8 cellular contexts compared by ENCODE assay signal in genomic region chr20:50191065-50191565, GRCh38. TPM values are rescaled to one million over a fixed set of nuclear protein-coding genes. Genes with fewer than 3 reads are reported as not detected.
A peak's percentile ranks its signal among the peaks of the same experiment; 100 is the strongest.
DNase-seq lines count a peak whose midpoint lies in the region; ATAC-seq lines count a peak whose summit lies in the region.

No MANE protein-coding gene starts in this region.

- CTCF ChIA-PET in CD4-positive, alpha-beta memory T cell (lab: Charles Lee; ENCODE audit: partially characterized antibody) = interaction anchor here (0.7 to 14.2 kb wide), 5 partner anchors 9 to 275 kb away, joined by 3 to 330 read pairs (median 5); no protein-coding TSS in a partner anchor
- CTCF ChIA-PET in activated CD4-positive, alpha-beta memory T cell treated with anti-CD3 and anti-CD28 coated beads, Interleukin-2, amount 10 ng/mL, durations not matched to agents 7 days and 5 days (lab: Charles Lee) = interaction anchor here (0.7 to 5.7 kb wide), 10 partner anchors 9 to 604 kb away, joined by 3 to 82 read pairs (median 6); partner anchors contain the start of gene BCAS4

- peak overlapping the region; percentile 94 for H3K9ac ChIP-seq in mucosa of stomach (ENCODE audit: low read length)

- intact Hi-C loops in CD4-positive, alpha-beta memory T cell (cut with micrococcal nuclease) = loop anchor here (2.0 to 5.0 kb wide), 2 partner anchors 196 to 320 kb away; partner anchors contain the start of gene PTPN1

- peaks cover 1 to 2% of the 10 kb centered on the region in 2 donors for H3K27me3 Mint-ChIP-seq in CD4-positive, alpha-beta memory T cell
- peaks cover 1% of the 10 kb centered on the region for H3K27me3 Mint-ChIP-seq in activated CD4-positive, alpha-beta memory T cell treated with anti-CD3 and anti-CD28 coated beads, Interleukin-2, amount 10 ng/mL, durations not matched to agents 7 days and 5 days
- H3K27me3 Mint-ChIP-seq in stimulated activated memory B cell treated with anti-CD40 and anti-IgM and Interleukin-4, amounts not matched to agents 10 μg/mL and 1 μg/mL and 100 μg/mL, for 72 hours = peaks cover 2% of the 10 kb centered on the region

- POLR2A ChIA-PET in CD4-positive, alpha-beta memory T cell (lab: Charles Lee; ENCODE audit: partially characterized antibody) = interaction anchor here (0.7 to 4.4 kb wide), 28 partner anchors 13 to 558 kb away, joined by 3 to 23 read pairs (median 4); partner anchors contain the start of genes PARD6B, PEDS1, PTPN1 and RNF114
- POLR2A ChIA-PET in activated CD4-positive, alpha-beta memory T cell treated with anti-CD3 and anti-CD28 coated beads, Interleukin-2, amount 10 ng/mL, durations not matched to agents 7 days and 5 days (lab: Charles Lee) = interaction anchor here (0.7 to 2.4 kb wide), 20 partner anchors 11 to 388 kb away, joined by 3 to 15 read pairs (median 4); no protein-coding TSS in a partner anchor

- no peaks in the 10 kb centered on the region for H3K9me3 ChIP-seq in CD4-positive, alpha-beta memory T cell (ENCODE audit: control insufficient read depth in 1 of 2, low read length in 2 of 2)
- no peaks in the 10 kb centered on the region for H3K9me3 ChIP-seq in effector memory CD4-positive, alpha-beta T cell (ENCODE audit: control insufficient read depth, low read length)
- H3K9me3 ChIP-seq in mucosa of stomach (ENCODE audit: control insufficient read depth, low read length) = no peaks in the 10 kb centered on the region

- peak; percentile 29 for ATAC-seq in GM21723 (IDR thresholded peaks at IDR 0.05; ENCODE audit: unreplicated experiment)
- ATAC-seq in stimulated activated memory B cell treated with anti-CD40 and anti-IgM and Interleukin-4, amounts not matched to agents 10 μg/mL and 1 μg/mL and 100 μg/mL, for 72 hours = peak; percentile 60

- H3K27me3 ChIP-seq in CD4-positive, alpha-beta memory T cell (ENCODE audit: insufficient read depth, low read length) = no peaks in the 10 kb centered on the region
- H3K27me3 ChIP-seq in effector memory CD4-positive, alpha-beta T cell (replicated peaks; ENCODE audit: control insufficient read depth, insufficient read depth, low read length, poor library complexity, severe bottlenecking) = no peaks in the 10 kb centered on the region
- H3K27me3 ChIP-seq in mucosa of stomach (ENCODE audit: control insufficient read depth, insufficient read depth, low read length) = peaks cover 2% of the 10 kb centered on the region

- H3K27ac Mint-ChIP-seq in CD4-positive, alpha-beta memory T cell = peak overlapping the region in 2 of 7 donors; percentile 52 to 63
- H3K27ac Mint-ChIP-seq in activated CD4-positive, alpha-beta memory T cell treated with anti-CD3 and anti-CD28 coated beads, Interleukin-2, amount 10 ng/mL, durations not matched to agents 7 days and 5 days = peak overlapping the region; percentile 70
- peak overlapping the region; percentile 82 for H3K27ac Mint-ChIP-seq in stimulated activated memory B cell treated with anti-CD40 and anti-IgM and Interleukin-4, amounts not matched to agents 10 μg/mL and 1 μg/mL and 100 μg/mL, for 72 hours

- peak overlapping the region in 7 of 8 donors; percentile 52 to 84 (median 63) for H3K4me3 Mint-ChIP-seq in CD4-positive, alpha-beta memory T cell
- peak overlapping the region; percentile 64 for H3K4me3 Mint-ChIP-seq in activated CD4-positive, alpha-beta memory T cell treated with anti-CD3 and anti-CD28 coated beads, Interleukin-2, amount 10 ng/mL, durations not matched to agents 7 days and 5 days
- H3K4me3 Mint-ChIP-seq in stimulated activated memory B cell treated with anti-CD40 and anti-IgM and Interleukin-4, amounts not matched to agents 10 μg/mL and 1 μg/mL and 100 μg/mL, for 72 hours = peak overlapping the region; percentile 78

- DNase-seq in CD4-positive, alpha-beta memory T cell = peak; percentile 57 to 70 (median 62)
- peak; percentile 76 for DNase-seq in NCI-H146 (lab: John Stamatoyannopoulos, UW)
- DNase-seq in activated CD4-positive, alpha-beta memory T cell treated with anti-CD3 and anti-CD28 coated beads, Interleukin-2, amount 10 ng/mL, durations not matched to agents 7 days and 5 days = peak; percentile 74
- DNase-seq in effector memory CD4-positive, alpha-beta T cell = peak; percentile 21 to 35 (median 27)
- DNase-seq in putamen (ENCODE audit: low spot score) = no peak

- peaks cover 3 to 12% of the 10 kb centered on the region in 2 donors for H3K36me3 Mint-ChIP-seq in CD4-positive, alpha-beta memory T cell
- H3K36me3 Mint-ChIP-seq in activated CD4-positive, alpha-beta memory T cell treated with anti-CD3 and anti-CD28 coated beads, Interleukin-2, amount 10 ng/mL, durations not matched to agents 7 days and 5 days (ENCODE audit: low read depth) = peaks cover 23% of the 10 kb centered on the region
- H3K36me3 Mint-ChIP-seq in stimulated activated memory B cell treated with anti-CD40 and anti-IgM and Interleukin-4, amounts not matched to agents 10 μg/mL and 1 μg/mL and 100 μg/mL, for 72 hours = no peaks in the 10 kb centered on the region

- peaks cover 9 to 45% (median 28%) of the 10 kb centered on the region in 4 donors for H3K4me1 Mint-ChIP-seq in CD4-positive, alpha-beta memory T cell
- peaks cover 33% of the 10 kb centered on the region for H3K4me1 Mint-ChIP-seq in activated CD4-positive, alpha-beta memory T cell treated with anti-CD3 and anti-CD28 coated beads, Interleukin-2, amount 10 ng/mL, durations not matched to agents 7 days and 5 days
- H3K4me1 Mint-ChIP-seq in stimulated activated memory B cell treated with anti-CD40 and anti-IgM and Interleukin-4, amounts not matched to agents 10 μg/mL and 1 μg/mL and 100 μg/mL, for 72 hours = peaks cover 36% of the 10 kb centered on the region

- H3K9me3 Mint-ChIP-seq in CD4-positive, alpha-beta memory T cell = peaks cover 0 to 2% (median 0%) of the 10 kb centered on the region in 8 donors
- H3K9me3 Mint-ChIP-seq in activated CD4-positive, alpha-beta memory T cell treated with anti-CD3 and anti-CD28 coated beads, Interleukin-2, amount 10 ng/mL, durations not matched to agents 7 days and 5 days = no peaks in the 10 kb centered on the region
- no peaks in the 10 kb centered on the region for H3K9me3 Mint-ChIP-seq in stimulated activated memory B cell treated with anti-CD40 and anti-IgM and Interleukin-4, amounts not matched to agents 10 μg/mL and 1 μg/mL and 100 μg/mL, for 72 hours

- H3K36me3 ChIP-seq in CD4-positive, alpha-beta memory T cell (ENCODE audit: insufficient read depth, low read length) = peaks cover 3% of the 10 kb centered on the region
- no peaks in the 10 kb centered on the region for H3K36me3 ChIP-seq in effector memory CD4-positive, alpha-beta T cell (ENCODE audit: control insufficient read depth, insufficient read depth, low read length)
- peaks cover 6% of the 10 kb centered on the region for H3K36me3 ChIP-seq in mucosa of stomach (ENCODE audit: control insufficient read depth, insufficient read depth, low read length)

- H3K27ac ChIP-seq in CD4-positive, alpha-beta memory T cell (ENCODE audit: low read depth, low read length) = peak overlapping the region; percentile 70
- H3K27ac ChIP-seq in effector memory CD4-positive, alpha-beta T cell (ENCODE audit: insufficient read depth, low read length, poor library complexity, severe bottlenecking) = peak overlapping the region; percentile 74

- H3K4me3 ChIP-seq in CD4-positive, alpha-beta memory T cell (ENCODE audit: low read length in 2 of 2) = peak overlapping the region in 1 of 2 donors; percentile 76
- peak overlapping the region; percentile 91 for H3K4me3 ChIP-seq in effector memory CD4-positive, alpha-beta T cell (ENCODE audit: insufficient read depth, low read depth, low read length, poor library complexity, severe bottlenecking)
- H3K4me3 ChIP-seq in mucosa of stomach (ENCODE audit: low read length) = no peak overlapping the region

- H3K4me1 ChIP-seq in CD4-positive, alpha-beta memory T cell (ENCODE audit: insufficient read depth, low read length) = peaks cover 34% of the 10 kb centered on the region
- peaks cover 17% of the 10 kb centered on the region for H3K4me1 ChIP-seq in effector memory CD4-positive, alpha-beta T cell (ENCODE audit: control insufficient read depth, insufficient read depth, low read length, poor library complexity, severe bottlenecking)
- peaks cover 28% of the 10 kb centered on the region for H3K4me1 ChIP-seq in mucosa of stomach (ENCODE audit: control insufficient read depth, insufficient read depth, low read length)

RNA-seq across cellular contexts. Expression of gene CEBPB, which starts 0.5 kb away (rescaled TPM):
- total RNA-seq in CD4-positive, alpha-beta memory T cell = 10 to 100 TPM; 32.7 to 34.3 TPM
- 10 to 100 TPM; 12.8 to 23.5 TPM for polyA plus RNA-seq in CD4-positive, alpha-beta memory T cell
- 10 to 100 TPM; 36.5 to 37.5 TPM for total RNA-seq in activated CD4-positive, alpha-beta memory T cell treated with anti-CD3 and anti-CD28 coated beads, Interleukin-2, amount 10 ng/mL, durations not matched to agents 7 days and 5 days

RNA-seq across cellular contexts. Expression of gene PEDS1, which starts 37.6 kb away (rescaled TPM):
- 10 to 100 TPM; 16.8 TPM for total RNA-seq in CD4-positive, alpha-beta memory T cell
- 10 to 100 TPM; 14.7 to 25.1 TPM for polyA plus RNA-seq in CD4-positive, alpha-beta memory T cell
- 10 to 100 TPM; 30.3 to 32.3 TPM for total RNA-seq in activated CD4-positive, alpha-beta memory T cell treated with anti-CD3 and anti-CD28 coated beads, Interleukin-2, amount 10 ng/mL, durations not matched to agents 7 days and 5 days
